1 cellular context compared by ENCODE assay signal in genomic region chr3:38805765-38806386, GRCh38.
A peak's percentile ranks its signal among the peaks of the same experiment; 100 is the strongest.
TF ChIP-seq lines count a peak whose summit lies in the region.

No MANE protein-coding gene starts in this region.

TF ChIP-seq in HepG2, 621 proteins besides CTCF, POLR2A, EP300 and RAD21 (continued from another document and continues in another):
- no peak for TF ChIP-seq SRSF1 (optimal IDR thresholded peaks at IDR 0.05; ENCODE audit: low read depth, low read length)
- TF ChIP-seq ZNF749 (CRISPR knock-in tag; IDR thresholded peaks at IDR 0.05; ENCODE audit: borderline replicate concordance) = peak; percentile 97
- no peak for TF ChIP-seq HNRNPK (IDR thresholded peaks at IDR 0.05; ENCODE audit: low read depth, low read length, poor library complexity, severe bottlenecking)
- peak; percentile 97 for TF ChIP-seq ZNF878 (CRISPR knock-in tag; IDR thresholded peaks at IDR 0.05)
- TF ChIP-seq SMARCE1 (IDR thresholded peaks at IDR 0.05; ENCODE audit: borderline replicate concordance) = no peak
- peak; percentile 81; the same call in 1 of the 2 replicates for TF ChIP-seq TBX2 (CRISPR knock-in tag; IDR thresholded peaks at IDR 0.05; ENCODE audit: borderline replicate concordance)
- TF ChIP-seq, protein P1, sequence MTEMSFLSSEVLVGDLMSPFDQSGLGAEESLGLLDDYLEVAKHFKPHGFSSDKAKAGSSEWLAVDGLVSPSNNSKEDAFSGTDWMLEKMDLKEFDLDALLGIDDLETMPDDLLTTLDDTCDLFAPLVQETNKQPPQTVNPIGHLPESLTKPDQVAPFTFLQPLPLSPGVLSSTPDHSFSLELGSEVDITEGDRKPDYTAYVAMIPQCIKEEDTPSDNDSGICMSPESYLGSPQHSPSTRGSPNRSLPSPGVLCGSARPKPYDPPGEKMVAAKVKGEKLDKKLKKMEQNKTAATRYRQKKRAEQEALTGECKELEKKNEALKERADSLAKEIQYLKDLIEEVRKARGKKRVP (CRISPR knock-in tag; IDR thresholded peaks at IDR 0.05) = peak in 1 of 2 experiments; percentile 77; a peak in 2 of 4 replicates
- no peak for TF ChIP-seq ATRX (CRISPR knock-in tag; IDR thresholded peaks at IDR 0.05; ENCODE audit: borderline replicate concordance)
- TF ChIP-seq TMF1 (CRISPR knock-in tag; IDR thresholded peaks at IDR 0.05; ENCODE audit: low read depth) = peak; percentile 96
- TF ChIP-seq ZNF563 (CRISPR knock-in tag; IDR thresholded peaks at IDR 0.05) = peak; percentile 86; the same call in 1 of the 2 replicates
- peak; percentile 86; the same call in 1 of the 2 replicates for TF ChIP-seq BCL3 (CRISPR knock-in tag; IDR thresholded peaks at IDR 0.05)
- TF ChIP-seq ZFY (CRISPR knock-in tag; IDR thresholded peaks at IDR 0.05) = peak; percentile 62
- peak; percentile 88; the same call in 1 of the 2 replicates for TF ChIP-seq KAT7 (CRISPR knock-in tag; IDR thresholded peaks at IDR 0.05; ENCODE audit: borderline replicate concordance)
- peak; percentile 96; the same call in 1 of the 2 replicates for TF ChIP-seq ARHGAP35 (CRISPR knock-in tag; IDR thresholded peaks at IDR 0.05; ENCODE audit: borderline replicate concordance)
- peak; percentile 98 for TF ChIP-seq ZNF678 (CRISPR knock-in tag; IDR thresholded peaks at IDR 0.05)
- peak; percentile 87; the same call in 1 of the 2 replicates for TF ChIP-seq ZBTB21 (CRISPR knock-in tag; IDR thresholded peaks at IDR 0.05)
- no peak for TF ChIP-seq RNF2 (conservative IDR thresholded peaks at IDR 0.05; ENCODE audit: low read depth)
- peak; percentile 79; the same call in 1 of the 2 replicates for TF ChIP-seq ZNF225 (CRISPR knock-in tag; IDR thresholded peaks at IDR 0.05)
- TF ChIP-seq, protein P2, sequence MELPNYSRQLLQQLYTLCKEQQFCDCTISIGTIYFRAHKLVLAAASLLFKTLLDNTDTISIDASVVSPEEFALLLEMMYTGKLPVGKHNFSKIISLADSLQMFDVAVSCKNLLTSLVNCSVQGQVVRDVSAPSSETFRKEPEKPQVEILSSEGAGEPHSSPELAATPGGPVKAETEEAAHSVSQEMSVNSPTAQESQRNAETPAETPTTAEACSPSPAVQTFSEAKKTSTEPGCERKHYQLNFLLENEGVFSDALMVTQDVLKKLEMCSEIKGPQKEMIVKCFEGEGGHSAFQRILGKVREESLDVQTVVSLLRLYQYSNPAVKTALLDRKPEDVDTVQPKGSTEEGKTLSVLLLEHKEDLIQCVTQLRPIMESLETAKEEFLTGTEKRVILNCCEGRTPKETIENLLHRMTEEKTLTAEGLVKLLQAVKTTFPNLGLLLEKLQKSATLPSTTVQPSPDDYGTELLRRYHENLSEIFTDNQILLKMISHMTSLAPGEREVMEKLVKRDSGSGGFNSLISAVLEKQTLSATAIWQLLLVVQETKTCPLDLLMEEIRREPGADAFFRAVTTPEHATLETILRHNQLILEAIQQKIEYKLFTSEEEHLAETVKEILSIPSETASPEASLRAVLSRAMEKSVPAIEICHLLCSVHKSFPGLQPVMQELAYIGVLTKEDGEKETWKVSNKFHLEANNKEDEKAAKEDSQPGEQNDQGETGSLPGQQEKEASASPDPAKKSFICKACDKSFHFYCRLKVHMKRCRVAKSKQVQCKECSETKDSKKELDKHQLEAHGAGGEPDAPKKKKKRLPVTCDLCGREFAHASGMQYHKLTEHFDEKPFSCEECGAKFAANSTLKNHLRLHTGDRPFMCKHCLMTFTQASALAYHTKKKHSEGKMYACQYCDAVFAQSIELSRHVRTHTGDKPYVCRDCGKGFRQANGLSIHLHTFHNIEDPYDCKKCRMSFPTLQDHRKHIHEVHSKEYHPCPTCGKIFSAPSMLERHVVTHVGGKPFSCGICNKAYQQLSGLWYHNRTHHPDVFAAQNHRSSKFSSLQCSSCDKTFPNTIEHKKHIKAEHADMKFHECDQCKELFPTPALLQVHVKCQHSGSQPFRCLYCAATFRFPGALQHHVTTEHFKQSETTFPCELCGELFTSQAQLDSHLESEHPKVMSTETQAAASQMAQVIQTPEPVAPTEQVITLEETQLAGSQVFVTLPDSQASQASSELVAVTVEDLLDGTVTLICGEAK (IDR thresholded peaks at IDR 0.05) = no peak
- TF ChIP-seq, protein P2 (CRISPR knock-in tag; IDR thresholded peaks at IDR 0.05) = peak; percentile 78; the same call in 1 of the 2 replicates
- TF ChIP-seq ZNF292 (CRISPR knock-in tag; IDR thresholded peaks at IDR 0.05; ENCODE audit: borderline replicate concordance, low read depth) = no peak; the same call in 1 of the 2 replicates
- TF ChIP-seq RCOR2 (CRISPR knock-in tag; IDR thresholded peaks at IDR 0.05) = peak; percentile 57; the same call in 1 of the 2 replicates
- peak; percentile 99 for TF ChIP-seq ZNF446 (CRISPR knock-in tag; IDR thresholded peaks at IDR 0.05)
- peak; percentile 90; the same call in 1 of the 2 replicates for TF ChIP-seq ZBTB42 (CRISPR knock-in tag; IDR thresholded peaks at IDR 0.05)
- peak; percentile 77 for TF ChIP-seq GATAD1 (CRISPR knock-in tag; IDR thresholded peaks at IDR 0.05)
- no peak for TF ChIP-seq SNRNP70 (IDR thresholded peaks at IDR 0.05; ENCODE audit: low read depth, low read length)
- TF ChIP-seq, protein P3, sequence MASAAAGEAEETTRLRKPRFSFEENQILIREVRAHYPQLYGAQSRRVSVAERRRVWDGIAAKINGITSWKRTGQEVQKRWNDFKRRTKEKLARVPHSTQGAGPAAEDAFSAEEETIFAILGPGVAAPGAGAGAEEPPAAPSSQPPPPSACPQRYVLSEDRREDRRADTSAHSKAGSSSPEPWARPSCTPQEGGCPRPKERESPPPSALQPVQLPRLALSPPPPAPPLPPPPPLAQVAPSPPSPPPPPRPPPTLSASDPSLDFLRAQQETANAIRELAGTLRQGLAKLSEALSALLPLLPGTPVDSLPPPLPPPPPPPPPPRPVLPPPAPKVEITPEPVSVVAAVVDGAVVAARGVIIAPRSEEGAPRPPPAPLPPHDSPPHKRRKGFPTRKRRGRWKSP (CRISPR knock-in tag; IDR thresholded peaks at IDR 0.05) = peak; percentile 92
- no peak for TF ChIP-seq AGO2 (optimal IDR thresholded peaks at IDR 0.05; ENCODE audit: low read depth, low read length)
- peak; percentile 93 for TF ChIP-seq MED13 (CRISPR knock-in tag; IDR thresholded peaks at IDR 0.05)
- peak; percentile 98; the same call in 1 of the 2 replicates for TF ChIP-seq ZNF275 (CRISPR knock-in tag; IDR thresholded peaks at IDR 0.05; ENCODE audit: borderline replicate concordance)
- peak; percentile 73; the same call in 1 of the 2 replicates for TF ChIP-seq ZNF326 (CRISPR knock-in tag; IDR thresholded peaks at IDR 0.05; ENCODE audit: borderline replicate concordance)
- no peak for TF ChIP-seq CBX2 (IDR thresholded peaks at IDR 0.05; ENCODE audit: low read depth, low read length)
- TF ChIP-seq CBX2 (CRISPR knock-in tag; IDR thresholded peaks at IDR 0.05; ENCODE audit: low read depth) = no peak
- TF ChIP-seq ZSCAN21 (CRISPR knock-in tag; IDR thresholded peaks at IDR 0.05; ENCODE audit: borderline replicate concordance) = peak; percentile 99
- no peak for TF ChIP-seq CCAR2 (optimal IDR thresholded peaks at IDR 0.05; ENCODE audit: low read depth, low read length)
- TF ChIP-seq BRCA1 (CRISPR knock-in tag; IDR thresholded peaks at IDR 0.05) = peak; percentile 100
- no peak; the same call in 1 of the 2 replicates for TF ChIP-seq HDAC1 (CRISPR knock-in tag; IDR thresholded peaks at IDR 0.05)
- no peak for TF ChIP-seq MBD4 (IDR thresholded peaks at IDR 0.05; ENCODE audit: borderline replicate concordance, low read length)
- TF ChIP-seq HMGXB3 (CRISPR knock-in tag; IDR thresholded peaks at IDR 0.05; ENCODE audit: borderline replicate concordance) = peak; percentile 98
- TF ChIP-seq ZNF343 (CRISPR knock-in tag; IDR thresholded peaks at IDR 0.05) = peak; percentile 91
- TF ChIP-seq KMT2B (CRISPR knock-in tag; IDR thresholded peaks at IDR 0.05) = peak; percentile 96
- no peak for TF ChIP-seq ZNF34 (CRISPR knock-in tag; IDR thresholded peaks at IDR 0.05; ENCODE audit: borderline replicate concordance)
- peak; percentile 87 for TF ChIP-seq ZMYM4 (CRISPR knock-in tag; IDR thresholded peaks at IDR 0.05)
- TF ChIP-seq SALL1 (CRISPR knock-in tag; IDR thresholded peaks at IDR 0.05) = peak; percentile 98
